11 cellular contexts compared by ENCODE assay signal in genomic region chrX:79530310-79531108, GRCh38.
"Had no signal": no experiment of that assay in that cellular context is flagged by ENCODE, and none has a peak within 500 bp of the region (broad histone marks: within the 10 kb centered on the region; RNA-seq: fewer than 3 reads in every experiment).

No MANE protein-coding gene starts in this region.

- H3K4me1 ChIP-seq: HAP-1 had no signal

- ATAC-seq: GM23338, HCT116 had no signal

- H3K9ac ChIP-seq: GM23248 had no signal

- H3K4me3 ChIP-seq: GM23248, GM23338, HAP-1 had no signal

- H3K9me3 ChIP-seq: HAP-1 had no signal

- FAIRE-seq: H1, H54 had no signal

- H3K27ac ChIP-seq: GM23248 had no signal

- H3K36me3 ChIP-seq: HAP-1 had no signal

- DNase-seq: GM23248, GOT3, H7, H9, HCEC 1CT, HFFc6 had no signal
